In the genomic region with DNA sequence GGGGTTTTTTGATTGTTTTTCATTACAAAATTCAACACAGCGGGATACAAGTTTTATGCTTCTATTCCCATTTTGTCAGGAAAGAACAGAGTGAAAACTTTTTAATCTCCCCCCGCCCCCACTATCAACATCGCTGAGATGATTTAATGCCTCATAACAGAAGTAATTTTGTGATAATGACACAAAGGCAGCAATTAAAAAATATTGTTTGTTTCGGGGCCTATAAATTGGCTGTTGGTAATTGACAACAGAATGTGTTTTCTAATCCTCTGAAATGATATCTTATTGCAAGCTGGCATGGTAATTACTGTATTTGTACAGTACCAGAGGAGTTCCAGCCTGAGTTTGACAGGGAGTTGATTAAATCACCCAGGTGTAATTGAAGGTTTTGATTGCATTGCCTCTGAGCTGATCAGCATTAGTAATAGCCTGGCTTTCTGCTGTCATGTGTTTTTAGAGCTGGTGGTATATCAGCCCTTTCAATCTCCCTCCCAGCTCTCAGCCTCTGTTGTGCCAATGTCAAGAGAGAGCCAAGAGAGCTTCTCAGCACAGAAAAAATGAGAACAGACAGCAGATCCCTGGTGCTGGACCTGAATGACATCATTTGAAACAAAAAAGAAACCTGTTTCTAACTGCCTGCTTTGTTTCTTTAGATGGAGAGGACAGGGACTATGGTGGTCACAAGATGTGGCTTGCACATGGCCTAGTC, we compare ENCODE assay signal across 1 cellular context.
TF ChIP-seq lines count a peak whose summit lies in the region.

No MANE protein-coding gene starts in this region.

TF ChIP-seq in HEK293, 187 proteins besides CTCF, POLR2A, EP300 and RAD21 (continued from another document and continues in another):
- TF ChIP-seq, protein P1, sequence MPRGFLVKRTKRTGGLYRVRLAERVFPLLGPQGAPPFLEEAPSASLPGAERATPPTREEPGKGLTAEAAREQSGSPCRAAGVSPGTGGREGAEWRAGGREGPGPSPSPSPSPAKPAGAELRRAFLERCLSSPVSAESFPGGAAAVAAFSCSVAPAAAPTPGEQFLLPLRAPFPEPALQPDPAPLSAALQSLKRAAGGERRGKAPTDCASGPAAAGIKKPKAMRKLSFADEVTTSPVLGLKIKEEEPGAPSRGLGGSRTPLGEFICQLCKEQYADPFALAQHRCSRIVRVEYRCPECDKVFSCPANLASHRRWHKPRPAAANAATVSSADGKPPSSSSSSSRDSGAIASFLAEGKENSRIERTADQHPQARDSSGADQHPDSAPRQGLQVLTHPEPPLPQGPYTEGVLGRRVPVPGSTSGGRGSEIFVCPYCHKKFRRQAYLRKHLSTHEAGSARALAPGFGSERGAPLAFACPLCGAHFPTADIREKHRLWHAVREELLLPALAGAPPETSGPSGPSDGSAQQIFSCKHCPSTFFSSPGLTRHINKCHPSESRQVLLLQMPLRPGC (tag by site-specific recombination; IDR thresholded peaks at IDR 0.05) = peak; percentile 85
- TF ChIP-seq ZNF843 (tag by site-specific recombination; IDR thresholded peaks at IDR 0.05) = peak; percentile 91
- TF ChIP-seq, protein P2, sequence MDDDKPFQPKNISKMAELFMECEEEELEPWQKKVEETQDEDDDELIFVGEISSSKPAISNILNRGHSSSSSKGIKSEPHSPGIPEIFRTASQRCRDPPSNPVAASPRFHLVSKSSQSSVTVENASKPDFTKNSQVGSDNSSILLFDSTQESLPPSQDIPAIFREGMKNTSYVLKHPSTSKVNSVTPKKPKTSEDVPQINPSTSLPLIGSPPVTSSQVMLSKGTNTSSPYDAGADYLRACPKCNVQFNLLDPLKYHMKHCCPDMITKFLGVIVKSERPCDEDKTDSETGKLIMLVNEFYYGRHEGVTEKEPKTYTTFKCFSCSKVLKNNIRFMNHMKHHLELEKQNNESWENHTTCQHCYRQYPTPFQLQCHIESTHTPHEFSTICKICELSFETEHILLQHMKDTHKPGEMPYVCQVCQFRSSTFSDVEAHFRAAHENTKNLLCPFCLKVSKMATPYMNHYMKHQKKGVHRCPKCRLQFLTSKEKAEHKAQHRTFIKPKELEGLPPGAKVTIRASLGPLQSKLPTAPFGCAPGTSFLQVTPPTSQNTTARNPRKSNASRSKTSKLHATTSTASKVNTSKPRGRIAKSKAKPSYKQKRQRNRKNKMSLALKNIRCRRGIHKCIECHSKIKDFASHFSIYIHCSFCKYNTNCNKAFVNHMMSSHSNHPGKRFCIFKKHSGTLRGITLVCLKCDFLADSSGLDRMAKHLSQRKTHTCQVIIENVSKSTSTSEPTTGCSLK (tag by site-specific recombination; IDR thresholded peaks at IDR 0.05) = no peak
- no peak for TF ChIP-seq ZNF560 (tag by site-specific recombination; IDR thresholded peaks at IDR 0.05; ENCODE audit: borderline replicate concordance)
- no peak for TF ChIP-seq ZNF133 (tag by site-specific recombination; IDR thresholded peaks at IDR 0.05)
- no peak for TF ChIP-seq SCRT2 (tag by site-specific recombination; IDR thresholded peaks at IDR 0.05)
- no peak for TF ChIP-seq HOXC10 (CRISPR knock-in tag; IDR thresholded peaks at IDR 0.05)
- no peak for TF ChIP-seq ZNF2 (tag by site-specific recombination; IDR thresholded peaks at IDR 0.05)
- TF ChIP-seq ZNF555 (tag by site-specific recombination; conservative IDR thresholded peaks at IDR 0.05) = no peak
- no peak for TF ChIP-seq ZNF223 (tag by site-specific recombination; IDR thresholded peaks at IDR 0.05)
- TF ChIP-seq ZNF24 (tag by site-specific recombination; IDR thresholded peaks at IDR 0.05) = peak; percentile 85
- no peak for TF ChIP-seq ZNF112 (tag by site-specific recombination; IDR thresholded peaks at IDR 0.05)
- no peak for TF ChIP-seq ZNF623 (tag by site-specific recombination; IDR thresholded peaks at IDR 0.05)
- TF ChIP-seq, protein P3, sequence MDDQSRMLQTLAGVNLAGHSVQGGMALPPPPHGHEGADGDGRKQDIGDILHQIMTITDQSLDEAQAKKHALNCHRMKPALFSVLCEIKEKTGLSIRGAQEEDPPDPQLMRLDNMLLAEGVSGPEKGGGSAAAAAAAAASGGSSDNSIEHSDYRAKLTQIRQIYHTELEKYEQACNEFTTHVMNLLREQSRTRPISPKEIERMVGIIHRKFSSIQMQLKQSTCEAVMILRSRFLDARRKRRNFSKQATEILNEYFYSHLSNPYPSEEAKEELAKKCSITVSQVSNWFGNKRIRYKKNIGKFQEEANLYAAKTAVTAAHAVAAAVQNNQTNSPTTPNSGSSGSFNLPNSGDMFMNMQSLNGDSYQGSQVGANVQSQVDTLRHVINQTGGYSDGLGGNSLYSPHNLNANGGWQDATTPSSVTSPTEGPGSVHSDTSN (CRISPR knock-in tag; IDR thresholded peaks at IDR 0.05) = no peak
- no peak for TF ChIP-seq YY2 (tag by site-specific recombination; IDR thresholded peaks at IDR 0.05)
- no peak for TF ChIP-seq ZNF426 (tag by site-specific recombination; IDR thresholded peaks at IDR 0.05)
- TF ChIP-seq ZSCAN23 (tag by site-specific recombination; IDR thresholded peaks at IDR 0.05) = peak; percentile 66; the same call in 1 of the 2 replicates
- TF ChIP-seq ZBTB48 (tag by site-specific recombination; IDR thresholded peaks at IDR 0.05) = peak; percentile 50; the same call in 1 of the 2 replicates
- TF ChIP-seq, protein P4, sequence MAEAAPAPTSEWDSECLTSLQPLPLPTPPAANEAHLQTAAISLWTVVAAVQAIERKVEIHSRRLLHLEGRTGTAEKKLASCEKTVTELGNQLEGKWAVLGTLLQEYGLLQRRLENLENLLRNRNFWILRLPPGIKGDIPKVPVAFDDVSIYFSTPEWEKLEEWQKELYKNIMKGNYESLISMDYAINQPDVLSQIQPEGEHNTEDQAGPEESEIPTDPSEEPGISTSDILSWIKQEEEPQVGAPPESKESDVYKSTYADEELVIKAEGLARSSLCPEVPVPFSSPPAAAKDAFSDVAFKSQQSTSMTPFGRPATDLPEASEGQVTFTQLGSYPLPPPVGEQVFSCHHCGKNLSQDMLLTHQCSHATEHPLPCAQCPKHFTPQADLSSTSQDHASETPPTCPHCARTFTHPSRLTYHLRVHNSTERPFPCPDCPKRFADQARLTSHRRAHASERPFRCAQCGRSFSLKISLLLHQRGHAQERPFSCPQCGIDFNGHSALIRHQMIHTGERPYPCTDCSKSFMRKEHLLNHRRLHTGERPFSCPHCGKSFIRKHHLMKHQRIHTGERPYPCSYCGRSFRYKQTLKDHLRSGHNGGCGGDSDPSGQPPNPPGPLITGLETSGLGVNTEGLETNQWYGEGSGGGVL (tag by site-specific recombination; IDR thresholded peaks at IDR 0.05) = peak; percentile 44; the same call in 1 of the 2 replicates
- TF ChIP-seq ZNF768 (tag by site-specific recombination; IDR thresholded peaks at IDR 0.05) = no peak
- no peak for TF ChIP-seq ZNF202 (tag by site-specific recombination; IDR thresholded peaks at IDR 0.05; ENCODE audit: borderline replicate concordance)
- no peak for TF ChIP-seq ZFP37 (tag by site-specific recombination; IDR thresholded peaks at IDR 0.05)
- TF ChIP-seq ZNF544 (tag by site-specific recombination; IDR thresholded peaks at IDR 0.05) = no peak
- peak; percentile 81 for TF ChIP-seq ZEB2 (tag by site-specific recombination; IDR thresholded peaks at IDR 0.05)
- TF ChIP-seq ZNF292 (tag by site-specific recombination; IDR thresholded peaks at IDR 0.05; ENCODE audit: borderline replicate concordance, low read depth) = no peak
- TF ChIP-seq, protein P5, sequence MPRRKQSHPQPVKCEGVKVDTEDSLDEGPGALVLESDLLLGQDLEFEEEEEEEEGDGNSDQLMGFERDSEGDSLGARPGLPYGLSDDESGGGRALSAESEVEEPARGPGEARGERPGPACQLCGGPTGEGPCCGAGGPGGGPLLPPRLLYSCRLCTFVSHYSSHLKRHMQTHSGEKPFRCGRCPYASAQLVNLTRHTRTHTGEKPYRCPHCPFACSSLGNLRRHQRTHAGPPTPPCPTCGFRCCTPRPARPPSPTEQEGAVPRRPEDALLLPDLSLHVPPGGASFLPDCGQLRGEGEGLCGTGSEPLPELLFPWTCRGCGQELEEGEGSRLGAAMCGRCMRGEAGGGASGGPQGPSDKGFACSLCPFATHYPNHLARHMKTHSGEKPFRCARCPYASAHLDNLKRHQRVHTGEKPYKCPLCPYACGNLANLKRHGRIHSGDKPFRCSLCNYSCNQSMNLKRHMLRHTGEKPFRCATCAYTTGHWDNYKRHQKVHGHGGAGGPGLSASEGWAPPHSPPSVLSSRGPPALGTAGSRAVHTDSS (tag by site-specific recombination; IDR thresholded peaks at IDR 0.05) = 0 out of 2 replicates have a peak, but pooled peaks have one; percentile 12
- no peak for TF ChIP-seq ZNF654 (tag by site-specific recombination; IDR thresholded peaks at IDR 0.05; ENCODE audit: low read depth)
- no peak for TF ChIP-seq ZNF510 (tag by site-specific recombination; IDR thresholded peaks at IDR 0.05; ENCODE audit: insufficient replicate concordance)
- TF ChIP-seq ZNF76 (tag by site-specific recombination; IDR thresholded peaks at IDR 0.05; ENCODE audit: borderline replicate concordance, low read depth) = no peak
- TF ChIP-seq ZNF707 (tag by site-specific recombination; IDR thresholded peaks at IDR 0.05) = no peak
- TF ChIP-seq ZNF473 (tag by site-specific recombination; IDR thresholded peaks at IDR 0.05) = no peak
- no peak for TF ChIP-seq ZNF19 (tag by site-specific recombination; IDR thresholded peaks at IDR 0.05; ENCODE audit: low read depth)
- no peak for TF ChIP-seq ZNF571 (tag by site-specific recombination; IDR thresholded peaks at IDR 0.05)
- TF ChIP-seq ZNF677 (tag by site-specific recombination; IDR thresholded peaks at IDR 0.05) = no peak
- TF ChIP-seq, protein P6, sequence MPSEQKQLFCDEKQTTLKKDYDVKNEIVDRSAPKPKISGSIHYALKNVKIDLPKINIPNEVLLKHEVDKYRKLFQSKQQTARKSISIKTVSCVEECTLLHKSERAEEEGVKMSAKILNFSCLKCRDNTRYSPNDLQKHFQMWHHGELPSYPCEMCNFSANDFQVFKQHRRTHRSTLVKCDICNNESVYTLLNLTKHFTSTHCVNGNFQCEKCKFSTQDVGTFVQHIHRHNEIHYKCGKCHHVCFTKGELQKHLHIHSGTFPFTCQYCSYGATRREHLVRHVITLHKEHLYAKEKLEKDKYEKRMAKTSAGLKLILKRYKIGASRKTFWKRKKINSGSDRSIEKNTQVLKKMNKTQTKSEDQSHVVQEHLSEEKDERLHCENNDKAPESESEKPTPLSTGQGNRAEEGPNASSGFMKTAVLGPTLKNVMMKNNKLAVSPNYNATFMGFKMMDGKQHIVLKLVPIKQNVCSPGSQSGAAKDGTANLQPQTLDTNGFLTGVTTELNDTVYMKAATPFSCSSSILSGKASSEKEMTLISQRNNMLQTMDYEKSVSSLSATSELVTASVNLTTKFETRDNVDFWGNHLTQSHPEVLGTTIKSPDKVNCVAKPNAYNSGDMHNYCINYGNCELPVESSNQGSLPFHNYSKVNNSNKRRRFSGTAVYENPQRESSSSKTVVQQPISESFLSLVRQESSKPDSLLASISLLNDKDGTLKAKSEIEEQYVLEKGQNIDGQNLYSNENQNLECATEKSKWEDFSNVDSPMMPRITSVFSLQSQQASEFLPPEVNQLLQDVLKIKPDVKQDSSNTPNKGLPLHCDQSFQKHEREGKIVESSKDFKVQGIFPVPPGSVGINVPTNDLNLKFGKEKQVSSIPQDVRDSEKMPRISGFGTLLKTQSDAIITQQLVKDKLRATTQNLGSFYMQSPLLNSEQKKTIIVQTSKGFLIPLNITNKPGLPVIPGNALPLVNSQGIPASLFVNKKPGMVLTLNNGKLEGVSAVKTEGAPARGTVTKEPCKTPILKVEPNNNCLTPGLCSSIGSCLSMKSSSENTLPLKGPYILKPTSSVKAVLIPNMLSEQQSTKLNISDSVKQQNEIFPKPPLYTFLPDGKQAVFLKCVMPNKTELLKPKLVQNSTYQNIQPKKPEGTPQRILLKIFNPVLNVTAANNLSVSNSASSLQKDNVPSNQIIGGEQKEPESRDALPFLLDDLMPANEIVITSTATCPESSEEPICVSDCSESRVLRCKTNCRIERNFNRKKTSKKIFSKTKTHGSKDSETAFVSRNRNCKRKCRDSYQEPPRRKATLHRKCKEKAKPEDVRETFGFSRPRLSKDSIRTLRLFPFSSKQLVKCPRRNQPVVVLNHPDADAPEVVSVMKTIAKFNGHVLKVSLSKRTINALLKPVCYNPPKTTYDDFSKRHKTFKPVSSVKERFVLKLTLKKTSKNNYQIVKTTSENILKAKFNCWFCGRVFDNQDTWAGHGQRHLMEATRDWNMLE (tag by site-specific recombination; conservative IDR thresholded peaks at IDR 0.05; ENCODE audit: low read depth) = no peak
- TF ChIP-seq, protein P7, sequence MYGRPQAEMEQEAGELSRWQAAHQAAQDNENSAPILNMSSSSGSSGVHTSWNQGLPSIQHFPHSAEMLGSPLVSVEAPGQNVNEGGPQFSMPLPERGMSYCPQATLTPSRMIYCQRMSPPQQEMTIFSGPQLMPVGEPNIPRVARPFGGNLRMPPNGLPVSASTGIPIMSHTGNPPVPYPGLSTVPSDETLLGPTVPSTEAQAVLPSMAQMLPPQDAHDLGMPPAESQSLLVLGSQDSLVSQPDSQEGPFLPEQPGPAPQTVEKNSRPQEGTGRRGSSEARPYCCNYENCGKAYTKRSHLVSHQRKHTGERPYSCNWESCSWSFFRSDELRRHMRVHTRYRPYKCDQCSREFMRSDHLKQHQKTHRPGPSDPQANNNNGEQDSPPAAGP (tag by site-specific recombination; IDR thresholded peaks at IDR 0.05) = no peak
- no peak for TF ChIP-seq ZNF423 (tag by site-specific recombination; IDR thresholded peaks at IDR 0.05)
- TF ChIP-seq SALL2 (tag by site-specific recombination; IDR thresholded peaks at IDR 0.05; ENCODE audit: borderline replicate concordance) = no peak
- TF ChIP-seq, protein P8, sequence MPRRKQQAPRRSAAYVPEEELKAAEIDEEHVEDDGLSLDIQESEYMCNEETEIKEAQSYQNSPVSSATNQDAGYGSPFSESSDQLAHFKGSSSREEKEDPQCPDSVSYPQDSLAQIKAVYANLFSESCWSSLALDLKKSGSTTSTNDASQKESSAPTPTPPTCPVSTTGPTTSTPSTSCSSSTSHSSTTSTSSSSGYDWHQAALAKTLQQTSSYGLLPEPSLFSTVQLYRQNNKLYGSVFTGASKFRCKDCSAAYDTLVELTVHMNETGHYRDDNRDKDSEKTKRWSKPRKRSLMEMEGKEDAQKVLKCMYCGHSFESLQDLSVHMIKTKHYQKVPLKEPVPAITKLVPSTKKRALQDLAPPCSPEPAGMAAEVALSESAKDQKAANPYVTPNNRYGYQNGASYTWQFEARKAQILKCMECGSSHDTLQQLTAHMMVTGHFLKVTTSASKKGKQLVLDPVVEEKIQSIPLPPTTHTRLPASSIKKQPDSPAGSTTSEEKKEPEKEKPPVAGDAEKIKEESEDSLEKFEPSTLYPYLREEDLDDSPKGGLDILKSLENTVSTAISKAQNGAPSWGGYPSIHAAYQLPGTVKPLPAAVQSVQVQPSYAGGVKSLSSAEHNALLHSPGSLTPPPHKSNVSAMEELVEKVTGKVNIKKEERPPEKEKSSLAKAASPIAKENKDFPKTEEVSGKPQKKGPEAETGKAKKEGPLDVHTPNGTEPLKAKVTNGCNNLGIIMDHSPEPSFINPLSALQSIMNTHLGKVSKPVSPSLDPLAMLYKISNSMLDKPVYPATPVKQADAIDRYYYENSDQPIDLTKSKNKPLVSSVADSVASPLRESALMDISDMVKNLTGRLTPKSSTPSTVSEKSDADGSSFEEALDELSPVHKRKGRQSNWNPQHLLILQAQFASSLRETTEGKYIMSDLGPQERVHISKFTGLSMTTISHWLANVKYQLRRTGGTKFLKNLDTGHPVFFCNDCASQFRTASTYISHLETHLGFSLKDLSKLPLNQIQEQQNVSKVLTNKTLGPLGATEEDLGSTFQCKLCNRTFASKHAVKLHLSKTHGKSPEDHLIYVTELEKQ (tag by site-specific recombination; IDR thresholded peaks at IDR 0.05; ENCODE audit: borderline replicate concordance) = peak; percentile 54; the same call in 1 of the 2 replicates
- TF ChIP-seq ZBTB21 (tag by site-specific recombination; IDR thresholded peaks at IDR 0.05) = no peak
- no peak for TF ChIP-seq ZNF138 (tag by site-specific recombination; IDR thresholded peaks at IDR 0.05; ENCODE audit: borderline replicate concordance)
- no peak for TF ChIP-seq ZNF670 (tag by site-specific recombination; IDR thresholded peaks at IDR 0.05; ENCODE audit: low read depth)
- TF ChIP-seq REPIN1 (tag by site-specific recombination; IDR thresholded peaks at IDR 0.05; ENCODE audit: low read depth) = no peak
